In genomic region chr13:78372581-78372980, GRCh38 we compare ENCODE assay signal across 19 cellular contexts.
DNase-seq lines count a peak whose midpoint lies in the region; ATAC-seq and TF ChIP-seq lines count a peak whose summit lies in the region.
"Had no signal": no experiment of that assay in that cellular context is flagged by ENCODE, and none has a peak within 500 bp of the region (broad histone marks: within the 10 kb centered on the region; RNA-seq: fewer than 3 reads in every experiment).

No MANE protein-coding gene starts in this region.

- no peak for TF ChIP-seq CTCF in astrocyte of the cerebellum (IDR thresholded peaks at IDR 0.05; ENCODE audit: low read depth, low read length, missing control alignments)
- no peak for TF ChIP-seq CTCF in SK-N-SH (IDR thresholded peaks at IDR 0.05)

- ATAC-seq in Right ventricle myocardium inferior = peak; percentile 83
- peak; percentile 58 to 75 for ATAC-seq in right cardiac atrium

- H3K27ac ChIP-seq in right cardiac atrium (ENCODE audit: low read length) (no peak overlapping the region), SK-N-SH (ENCODE audit: low read depth in 2 of 2, low read length in 1 of 2) (no peak overlapping the region)
- H3K27ac ChIP-seq: C4-2B had no signal

- POLR2A ChIA-PET in SK-N-SH (lab: Yijun Ruan, JAX) = no interaction called here

- no peak for TF ChIP-seq EP300 in SK-N-SH (IDR thresholded peaks at IDR 0.05; ENCODE audit: borderline replicate concordance in 1 of 2, low read depth in 1 of 2, low read length in 1 of 2)

- H3K36me3 ChIP-seq in SK-N-SH (replicated peaks in 1 of 2; ENCODE audit: control insufficient read depth in 1 of 2, insufficient read depth in 2 of 2, low read length in 1 of 2) = no peaks in the 10 kb centered on the region

- no peaks in the 10 kb centered on the region for H3F3A ChIP-seq in SK-N-SH (replicated peaks; ENCODE audit: insufficient read depth)

- TF ChIP-seq RAD21 in SK-N-SH (IDR thresholded peaks at IDR 0.05; ENCODE audit: low read length) = no peak

- no peaks in the 10 kb centered on the region for H4K20me1 ChIP-seq in SK-N-SH (ENCODE audit: insufficient read depth)

- H3K4me3 ChIP-seq in astrocyte of the cerebellum (ENCODE audit: low read depth, low read length) = no peak overlapping the region
- no peak overlapping the region for H3K4me3 ChIP-seq in right cardiac atrium (ENCODE audit: low read length)
- H3K4me3 ChIP-seq in SK-N-SH (ENCODE audit: low read depth in 2 of 2, low read length in 1 of 2) = no peak overlapping the region

- H3K4me1 ChIP-seq in right cardiac atrium (ENCODE audit: control insufficient read depth, insufficient read depth, low read length) (no peaks in the 10 kb centered on the region), SK-N-SH (ENCODE audit: control insufficient read depth in 1 of 2, insufficient read depth in 2 of 2, low read depth in 1 of 2, low read length in 1 of 2) (no peaks in the 10 kb centered on the region)
- H3K4me1 ChIP-seq: Caco-2 had no signal

- H3K9ac ChIP-seq in SK-N-SH = no peak overlapping the region

- H3K4me2 ChIP-seq in SK-N-SH = no peak overlapping the region

- WGBS in right cardiac atrium = 42% methylated on average over 3 of the region's 3 CpGs
- WGBS in SK-N-SH (ENCODE audit: low lambda C conversion rate) = 28% methylated on average over 3 of the region's 3 CpGs

- in situ Hi-C loops in astrocyte of the cerebellum (cut with HindIII; ENCODE audit: low sequenced_read_pairs) = no loop called here

- no peak overlapping the region for H2AFZ ChIP-seq in SK-N-SH (ENCODE audit: low read depth)

- H3K9me3 ChIP-seq in right cardiac atrium (ENCODE audit: control insufficient read depth, low read length) (no peaks in the 10 kb centered on the region), SK-N-SH (no peaks in the 10 kb centered on the region)
- H3K9me3 ChIP-seq: Caco-2 had no signal

- no peaks in the 10 kb centered on the region for H3K79me2 ChIP-seq in SK-N-SH (ENCODE audit: insufficient read depth)

- H3K27me3 ChIP-seq in right cardiac atrium (ENCODE audit: control insufficient read depth, insufficient read depth) (no peaks in the 10 kb centered on the region), SK-N-SH (ENCODE audit: insufficient read depth) (no peaks in the 10 kb centered on the region)

- intact Hi-C loops in Right ventricle myocardium inferior (cut with DNase I) (no loop called here), cardiac septum (cut with DNase I) (no loop called here), right cardiac atrium (cut with DNase I) (no loop called here)

- no peak for DNase-seq in Right ventricle myocardium inferior (ENCODE audit: missing footprints)
- DNase-seq in cardiac septum (ENCODE audit: low spot score) = no peak
- peak; percentile 45 for DNase-seq in astrocyte of the cerebellum (ENCODE audit: low read depth)
- DNase-seq in right cardiac atrium = no peak
- no peak for DNase-seq in activated CD8-positive, alpha-beta memory T cell treated with anti-CD3 and anti-CD28 coated beads for 24 hours
- no peak for DNase-seq in ureter (ENCODE audit: low spot score)
- no peak for DNase-seq in SK-N-SH
- no peak for DNase-seq in stimulated activated naive CD4-positive, alpha-beta T cell (lab: John Stamatoyannopoulos, UW)
- DNase-seq: 8988T; Caco-2; NCI-H1048; NCI-H1694; NCI-H2107; NCI-H226; NCI-H526; NK-92 treated with Interleukin-12 subunit alpha and Interleukin-12 subunit beta, amount 100 ng/mL, for 24 hours; OCI-M1; RPMI8226 had no signal

- H3K9me2 ChIP-seq in SK-N-SH = no peaks in the 10 kb centered on the region

- CTCF ChIA-PET in SK-N-SH (lab: Yijun Ruan, JAX) = no interaction called here

TF ChIP-seq in SK-N-SH, 30 proteins besides CTCF, POLR2A, EP300 and RAD21:
- TF ChIP-seq RCOR1 (IDR thresholded peaks at IDR 0.05; ENCODE audit: low read length) (no peak), YY1 (IDR thresholded peaks at IDR 0.05; ENCODE audit: low read depth) (no peak), TAF1 (IDR thresholded peaks at IDR 0.05; ENCODE audit: borderline replicate concordance, low read depth, low read length) (no peak)
